Comparison of ENCODE assay signal across 24 cellular contexts in the genomic region with DNA sequence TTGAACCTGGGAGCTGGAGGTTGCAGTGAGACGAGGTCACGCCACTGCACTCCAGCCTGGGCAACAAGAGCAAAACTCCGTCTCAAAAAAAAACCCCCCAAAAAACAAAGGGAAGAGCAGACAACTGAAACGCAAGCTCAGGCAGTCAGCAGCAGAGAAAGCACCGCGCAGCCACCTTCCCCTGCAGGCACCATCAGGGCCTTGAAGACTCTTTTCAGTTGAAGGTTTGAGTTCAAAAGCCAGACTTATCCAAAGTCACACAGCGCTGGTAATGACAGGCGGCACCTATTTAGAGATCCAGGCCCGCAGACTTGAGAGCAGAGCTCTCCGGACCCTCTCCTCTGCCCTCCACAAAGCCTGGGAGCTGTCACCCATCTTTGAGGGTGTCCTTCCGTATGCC. TPM values are rescaled to one million over a fixed set of nuclear protein-coding genes. Genes with fewer than 3 reads are reported as not detected.
"Had no signal": no experiment of that assay in that cellular context is flagged by ENCODE, and none has a peak within 500 bp of the region (broad histone marks: within the 10 kb centered on the region; RNA-seq: fewer than 3 reads in every experiment).

No MANE protein-coding gene starts in this region.

- H3K4me3 ChIP-seq: breast epithelium, right atrium auricular region, tibial nerve had no signal

- H3K9me3 ChIP-seq: breast epithelium, right atrium auricular region, tibial nerve had no signal

- H3K27me3 Mint-ChIP-seq: activated CD4-positive, alpha-beta memory T cell treated with anti-CD3 and anti-CD28 coated beads, Interleukin-2, amount 10 ng/mL, durations not matched to agents 7 days and 5 days; activated naive CD4-positive, alpha-beta T cell treated with anti-CD3 and anti-CD28 coated beads, Interleukin-2, amount 10 ng/mL, durations not matched to agents 7 days and 5 days; dendritic cell treated with granulocyte-macrophage colony-stimulating factor and Interleukin-4, amounts not matched to agents 40 ng/mL and 50 ng/mL, for 4 days; naive B cell; T-cell had no signal

- H3K4me3 Mint-ChIP-seq: activated CD4-positive, alpha-beta memory T cell treated with anti-CD3 and anti-CD28 coated beads, Interleukin-2, amount 10 ng/mL, durations not matched to agents 7 days and 5 days; activated naive CD4-positive, alpha-beta T cell treated with anti-CD3 and anti-CD28 coated beads, Interleukin-2, amount 10 ng/mL, durations not matched to agents 7 days and 5 days; dendritic cell treated with granulocyte-macrophage colony-stimulating factor and Interleukin-4, amounts not matched to agents 40 ng/mL and 50 ng/mL, for 4 days; T-cell had no signal

- H3K27ac ChIP-seq: epithelial cell of prostate had no signal

- H3K9me3 Mint-ChIP-seq: activated CD4-positive, alpha-beta memory T cell treated with anti-CD3 and anti-CD28 coated beads, Interleukin-2, amount 10 ng/mL, durations not matched to agents 7 days and 5 days; activated naive CD4-positive, alpha-beta T cell treated with anti-CD3 and anti-CD28 coated beads, Interleukin-2, amount 10 ng/mL, durations not matched to agents 7 days and 5 days; dendritic cell treated with granulocyte-macrophage colony-stimulating factor and Interleukin-4, amounts not matched to agents 40 ng/mL and 50 ng/mL, for 4 days; naive B cell; T-cell had no signal

- H3K27me3 ChIP-seq: breast epithelium, right atrium auricular region, tibial nerve had no signal

- ATAC-seq: SK-N-SH treated with all-trans-retinoic acid at 6 μM for 48 hours; stimulated activated naive CD8-positive, alpha-beta T cell treated with anti-CD3 and anti-CD28 coated beads, Interleukin-15, Interleukin-2, amounts not matched to agents 100 U/mL and 50 U/mL, for 24 hours; T-cell had no signal

- H3K4me1 ChIP-seq: breast epithelium had no signal

- H3K27ac Mint-ChIP-seq: activated CD4-positive, alpha-beta memory T cell treated with anti-CD3 and anti-CD28 coated beads, Interleukin-2, amount 10 ng/mL, durations not matched to agents 7 days and 5 days; activated naive CD4-positive, alpha-beta T cell treated with anti-CD3 and anti-CD28 coated beads, Interleukin-2, amount 10 ng/mL, durations not matched to agents 7 days and 5 days had no signal

- H3K36me3 ChIP-seq: breast epithelium had no signal

- DNase-seq: activated CD4-positive, alpha-beta memory T cell treated with anti-CD3 and anti-CD28 coated beads, Interleukin-2, amount 10 ng/mL, durations not matched to agents 7 days and 5 days; activated CD4-positive, alpha-beta T cell treated with anti-CD3 and anti-CD28 coated beads for 48 hours; activated CD4-positive, CD25-positive, alpha-beta regulatory T cell; activated effector memory CD4-positive, alpha-beta T cell treated with Interleukin-2 at 50 U/mL for 16 hours; activated naive CD4-positive, alpha-beta T cell treated with anti-CD3 and anti-CD28 coated beads, Interleukin-2, amount 10 ng/mL, durations not matched to agents 7 days and 5 days; activated T-cell treated with anti-CD3 and anti-CD28 coated beads, Interleukin-2, amount 50 U/mL, for 48 hours; effector CD8-positive, alpha-beta T cell; foreskin fibroblast; mammary epithelial cell; naive B cell; stimulated activated naive CD8-positive, alpha-beta T cell treated with anti-CD3 and anti-CD28 coated beads, Interleukin-15, Interleukin-2, amounts not matched to agents 100 U/mL and 50 U/mL, for 24 hours; substantia nigra; T-cell had no signal

RNA-seq across cellular contexts. Expression of a gene that starts 13.0 kb away (rescaled TPM):
- total RNA-seq: activated CD4-positive, alpha-beta memory T cell treated with anti-CD3 and anti-CD28 coated beads, Interleukin-2, amount 10 ng/mL, durations not matched to agents 7 days and 5 days; astrocyte; breast epithelium; cerebellum; mammary epithelial cell; mononuclear cell; right atrium auricular region; T-cell; tibial nerve had no signal
- polyA plus RNA-seq: adipose tissue, keratinocyte, mammary epithelial cell had no signal
